8 cellular contexts compared by ENCODE assay signal in genomic region chr6:31738048-31738979, GRCh38. TPM values are rescaled to one million over a fixed set of nuclear protein-coding genes. Genes with fewer than 3 reads are reported as not detected.
DNase-seq lines count a peak whose midpoint lies in the region; ATAC-seq and TF ChIP-seq lines count a peak whose summit lies in the region.

No MANE protein-coding gene starts in this region.

- DNase-seq in DND-41: peak; percentile 89
- peak; percentile 87 for DNase-seq in RPMI8226
- DNase-seq in activated naive CD4-positive, alpha-beta T cell treated with anti-CD3 and anti-CD28 coated beads, Interleukin-2, amount 50 U/mL, for 16 hours: peak; percentile 43
- peak in 1 of 2 donors; percentile 63 for DNase-seq in heart right ventricle
- DNase-seq in gastrocnemius medialis: no peak

- H3K4me1 ChIP-seq in DND-41 (ENCODE audit: insufficient read depth, low read length): peaks cover 74% of the 10 kb centered on the region
- H3K4me1 ChIP-seq in HUES48 (ENCODE audit: control insufficient read depth, insufficient read depth, low read length): peaks cover 34% of the 10 kb centered on the region
- H3K4me1 ChIP-seq in heart right ventricle: peaks cover 7 to 56% (median 53%) of the 10 kb centered on the region in 9 donors
- H3K4me1 ChIP-seq in gastrocnemius medialis: peaks cover 17 to 26% of the 10 kb centered on the region in 2 donors

- peak; percentile 47 for ATAC-seq in DND-41 (ENCODE audit: insufficient read depth, low read depth)
- ATAC-seq in heart right ventricle: peak in 2 of 8 donors; percentile 4 to 21
- ATAC-seq in gastrocnemius medialis: no peak
- no peak for ATAC-seq in GM21528 (IDR thresholded peaks at IDR 0.05; ENCODE audit: low FRiP score, unreplicated experiment)
- no peak for ATAC-seq in GM21619 (IDR thresholded peaks at IDR 0.05; ENCODE audit: unreplicated experiment)

- 40 to 44% methylated on average over 6 of the region's 6 CpGs for WGBS in heart right ventricle, 2 donors

- TF ChIP-seq POLR2A in gastrocnemius medialis (IDR thresholded peaks at IDR 0.05): peak in 1 of 2 donors; percentile 26

- peaks cover 70% of the 10 kb centered on the region for H3K79me2 ChIP-seq in DND-41 (ENCODE audit: insufficient read depth, low read length)

- peaks cover 17% of the 10 kb centered on the region for H4K20me1 ChIP-seq in DND-41 (ENCODE audit: insufficient read depth, low read length)

- H3K9ac ChIP-seq in DND-41 (ENCODE audit: low read depth, low read length): peak overlapping the region; percentile 99
- H3K9ac ChIP-seq in HUES48 (ENCODE audit: low read depth, low read length): 0 out of 2 replicates have a peak overlapping the region, but pooled peaks have one; percentile 4

- in situ Hi-C loops in gastrocnemius medialis (cut with MboI; ENCODE audit: low sequenced_read_pairs in 4 of 4): no loop called here

- TF ChIP-seq CTCF in DND-41 (IDR thresholded peaks at IDR 0.05; ENCODE audit: borderline replicate concordance, extremely low read depth, low read length, poor library complexity, severe bottlenecking): peak; percentile 65
- TF ChIP-seq CTCF in heart right ventricle (IDR thresholded peaks at IDR 0.05): peak in 3 of 9 donors; percentile 14 to 33 (median 20)
- TF ChIP-seq CTCF in gastrocnemius medialis (IDR thresholded peaks at IDR 0.05 in 4 of 5, conservative IDR thresholded peaks at IDR 0.05 in 1 of 5): no peak

- H2AFZ ChIP-seq in DND-41 (ENCODE audit: low read depth, low read length): no peak overlapping the region

- H3K36me3 ChIP-seq in DND-41 (ENCODE audit: insufficient read depth, low read length): peaks cover 35% of the 10 kb centered on the region
- H3K36me3 ChIP-seq in HUES48 (ENCODE audit: control insufficient read depth, insufficient read depth, low read length): peaks cover 22% of the 10 kb centered on the region
- peaks cover 0 to 33% (median 8%) of the 10 kb centered on the region in 9 donors for H3K36me3 ChIP-seq in heart right ventricle
- H3K36me3 ChIP-seq in gastrocnemius medialis: peaks cover 0 to 5% of the 10 kb centered on the region in 2 donors

- H3K27ac ChIP-seq in DND-41 (ENCODE audit: low read length) (peak overlapping the region; percentile 96), HUES48 (ENCODE audit: low read depth, low read length) (peak overlapping the region; percentile 92), heart right ventricle (peak overlapping the region in 9 of 10 donors; percentile 53 to 98 (median 96)), gastrocnemius medialis (peak overlapping the region in 3 of 4 donors; percentile 8 to 79 (median 62))

- H3K4me3 ChIP-seq in DND-41 (ENCODE audit: low read depth in 1 of 2, low read length in 2 of 2) (peak overlapping the region; percentile 4 to 62; a peak in 3 of 4 replicates), HUES48 (ENCODE audit: low read depth, low read length) (peak overlapping the region; percentile 3; the same call in 1 of the 2 replicates), heart right ventricle (peak overlapping the region in 3 of 10 donors; percentile 15 to 94 (median 82)), gastrocnemius medialis (no peak overlapping the region)

- intact Hi-C loops in heart right ventricle (cut with DNase I): loop anchor here in 6 of 10 donors (5.0 to 10.0 kb wide), 6 partner anchors 56 to 96 kb away; partner anchors contain the start of genes HSPA1B (in 1 of the 6), LY6G5C (in 1 of the 6) and VARS1 (in 1 of the 6)
- intact Hi-C loops in gastrocnemius medialis (cut with DNase I; ENCODE audit: low total_unique reads): loop anchor here (2.0 to 10.0 kb wide), 2 partner anchors 36 to 236 kb away; partner anchors contain the start of genes ABHD16A and DXO

- peak overlapping the region; percentile 76 for H3K4me2 ChIP-seq in DND-41 (ENCODE audit: insufficient read depth, low read length)

- H3K9me3 ChIP-seq in DND-41 (ENCODE audit: insufficient read depth, low read length, severe bottlenecking) (no peaks in the 10 kb centered on the region), HUES48 (ENCODE audit: control insufficient read depth, insufficient read depth, low read length) (no peaks in the 10 kb centered on the region), heart right ventricle (no peaks in the 10 kb centered on the region), gastrocnemius medialis (no peaks in the 10 kb centered on the region)

- no peaks in the 10 kb centered on the region for H3K27me3 ChIP-seq in DND-41 (ENCODE audit: insufficient read depth, low read length, poor library complexity)
- H3K27me3 ChIP-seq in HUES48 (ENCODE audit: control insufficient read depth, insufficient read depth, low read length): no peaks in the 10 kb centered on the region
- H3K27me3 ChIP-seq in heart right ventricle: no peaks in the 10 kb centered on the region
- peaks cover 0 to 9% (median 5%) of the 10 kb centered on the region in 3 donors for H3K27me3 ChIP-seq in gastrocnemius medialis

RNA-seq across cellular contexts. Expression of gene MSH5, which starts 1.5 kb away (rescaled TPM):
- total RNA-seq in heart right ventricle: 1 to 10 TPM in 8 of 10 donors, under 1 TPM in 2; 0.89 to 4.3 (median 2.6) TPM
- polyA plus RNA-seq in heart right ventricle: 1 to 10 TPM in 1 of 2 donors, under 1 TPM in 1; 0.97 to 6.1 TPM
- total RNA-seq in gastrocnemius medialis: 1 to 10 TPM in 3 of 4 donors, under 1 TPM in 1; 0.35 to 7.8 (median 1.6) TPM

RNA-seq across cellular contexts. Expression of gene CLIC1, which starts 2.0 kb away (rescaled TPM):
- total RNA-seq in heart right ventricle: 100 to 1,000 TPM in 2 of 10 donors, 10 to 100 TPM in 8; 64.5 to 219 (median 87.9) TPM
- polyA plus RNA-seq in heart right ventricle: 100 to 1,000 TPM in 1 of 2 donors, 10 to 100 TPM in 1; 51.1 to 400 TPM
- total RNA-seq in gastrocnemius medialis: 10 to 100 TPM; 20.9 to 41.3 (median 26.3) TPM

RNA-seq across cellular contexts. Expression of gene DDAH2, which starts 9.2 kb away (rescaled TPM):
- total RNA-seq in heart right ventricle (10 to 100 TPM; 35.2 to 61.6 (median 51.5) TPM), gastrocnemius medialis (10 to 100 TPM; 10.6 to 24.2 (median 15.4) TPM)
- 100 to 1,000 TPM in 1 of 2 donors, 10 to 100 TPM in 1; 96.4 to 117 TPM for polyA plus RNA-seq in heart right ventricle

RNA-seq across cellular contexts. Expression of gene MPIG6B, which starts 15.1 kb away (rescaled TPM):
- total RNA-seq in heart right ventricle (under 1 TPM in 7 of 10 donors, not detected in 3; 0.11 to 0.97 (median 0.27) TPM), gastrocnemius medialis (not detected)
- under 1 TPM; 0.13 to 0.37 TPM for polyA plus RNA-seq in heart right ventricle

RNA-seq across cellular contexts. Expression of gene LY6G6C, which starts 16.8 kb away (rescaled TPM):
- total RNA-seq in heart right ventricle (not detected), gastrocnemius medialis (not detected)
- polyA plus RNA-seq in heart right ventricle: not detected

Comparison
In these comparisons a context has a peak if more than half of its experiments do, and no peak if none do; other contexts are left out.
1. DNase-seq: peak in DND-41 (single experiment), RPMI8226 (single experiment) and activated naive CD4-positive, alpha-beta T cell treated with anti-CD3 and anti-CD28 coated beads, Interleukin-2, amount 50 U/mL, for 16 hours (single experiment); none in gastrocnemius medialis (0 of 2).
2. H3K4me3 ChIP-seq: peak in DND-41 (2 of 2) and HUES48 (single experiment); none in gastrocnemius medialis (0 of 4).
3. Peak in every context shown above with its lines, with median percentiles within 50 percentile points of each other: H3K27ac ChIP-seq.